18 cellular contexts compared by ENCODE assay signal in the genomic region with DNA sequence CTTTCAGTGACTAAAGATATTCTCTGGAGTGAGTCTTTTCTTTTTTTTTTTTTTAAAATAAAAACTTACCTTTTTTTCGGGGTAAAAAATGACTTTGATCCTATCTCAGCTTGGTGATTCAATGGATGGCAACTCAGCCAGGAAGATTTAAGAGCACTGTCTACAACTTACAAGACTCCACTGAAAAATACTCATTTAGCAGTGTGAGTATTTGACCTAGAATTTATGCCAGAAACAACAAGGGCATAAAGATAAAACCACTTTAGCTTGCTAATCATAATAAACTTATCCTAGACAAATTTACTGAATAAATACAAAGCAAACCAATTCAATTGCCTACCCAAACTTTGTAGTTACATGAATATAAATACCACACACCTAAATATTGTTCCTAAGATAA.
"Had no signal": no experiment of that assay in that cellular context is flagged by ENCODE, and none has a peak within 500 bp of the region (broad histone marks: within the 10 kb centered on the region; RNA-seq: fewer than 3 reads in every experiment).

No MANE protein-coding gene starts in this region.

- DNase-seq: hippocampal formation; kidney glomerular epithelial cell; left cardiac atrium; left ventricle myocardium inferior; mesendoderm; naive B cell; ovary; right lobe of liver; stimulated activated CD4-positive, alpha-beta T cell treated with anti-CD3 and anti-CD28 coated beads, Interleukin-4, amount 100 ng/mL, for 24 hours; stimulated activated naive CD4-positive, alpha-beta T cell; uterus had no signal

- H3K4me1 ChIP-seq: left ventricle myocardium inferior, right atrium auricular region, right lobe of liver, suprapubic skin, tibial nerve, uterus had no signal

- H3K9me3 ChIP-seq: left ventricle myocardium inferior, ovary, right atrium auricular region, right lobe of liver, suprapubic skin, thoracic aorta, tibial nerve, uterus had no signal

- ATAC-seq: natural killer cell treated with Interleukin-12 subunit alpha and Interleukin-12 subunit beta and Interleukin-15 and Interleukin-18, amount 100 ng/mL, for 72 hours; right lobe of liver; stimulated activated effector memory CD8-positive, alpha-beta T cell treated with anti-CD3 and anti-CD28 coated beads, Interleukin-12 subunit alpha, Interleukin-12 subunit beta, amount 100 ng/mL, for 72 hours had no signal

- H3K36me3 ChIP-seq: left ventricle myocardium inferior, ovary, right atrium auricular region, right lobe of liver, suprapubic skin, thoracic aorta, tibial nerve, uterus had no signal

- H3K27ac ChIP-seq: left ventricle myocardium inferior, ovary, right atrium auricular region, right lobe of liver, suprapubic skin, thoracic aorta, tibial nerve, uterus had no signal

- H3K27me3 ChIP-seq: ovary, right atrium auricular region, right lobe of liver, suprapubic skin, tibial nerve, uterus had no signal

- H3K4me3 ChIP-seq: left ventricle myocardium inferior, lung, ovary, right atrium auricular region, right lobe of liver, suprapubic skin, thoracic aorta, tibial nerve, uterus had no signal
